Comparison of ENCODE assay signal across 22 cellular contexts in genomic region chr7:37826825-37827224, GRCh38. TPM values are rescaled to one million over a fixed set of nuclear protein-coding genes. Genes with fewer than 3 reads are reported as not detected.
DNase-seq lines count a peak whose midpoint lies in the region; ATAC-seq and TF ChIP-seq lines count a peak whose summit lies in the region.
"Had no signal": no experiment of that assay in that cellular context is flagged by ENCODE, and none has a peak within 500 bp of the region (broad histone marks: within the 10 kb centered on the region; RNA-seq: fewer than 3 reads in every experiment).

No MANE protein-coding gene starts in this region.

- H3K9me3 ChIP-seq in endodermal cell (ENCODE audit: control insufficient read depth, low read length) (no peaks in the 10 kb centered on the region), breast epithelium (no peaks in the 10 kb centered on the region)
- H3K9me3 ChIP-seq: sigmoid colon, upper lobe of left lung had no signal

- H3K4me1 Mint-ChIP-seq in natural killer cell treated with Interleukin-12 subunit alpha and Interleukin-12 subunit beta and Interleukin-15 and Interleukin-18, amount 100 ng/mL, for 72 hours (ENCODE audit: low read depth in 2 of 2) = peaks cover 24 to 26% of the 10 kb centered on the region in 2 donors
- H3K4me1 Mint-ChIP-seq in endothelial cell (ENCODE audit: unreplicated experiment) (peaks cover 4% of the 10 kb centered on the region), endodermal cell (no peaks in the 10 kb centered on the region)

- H3K27ac Mint-ChIP-seq in natural killer cell treated with Interleukin-12 subunit alpha and Interleukin-12 subunit beta and Interleukin-15 and Interleukin-18, amount 100 ng/mL, for 72 hours = peak overlapping the region; percentile 2 to 3
- H3K27ac Mint-ChIP-seq in endothelial cell (ENCODE audit: unreplicated experiment) (no peak overlapping the region), endodermal cell (no peak overlapping the region)

- no peak overlapping the region for H3K4me3 ChIP-seq in endodermal cell (ENCODE audit: low read length)
- H3K4me3 ChIP-seq in breast epithelium = no peak overlapping the region
- H3K4me3 ChIP-seq: sigmoid colon, upper lobe of left lung had no signal

- in situ Hi-C loops in GM13976 (cut with MboI; ENCODE audit: low sequenced_read_pairs, unreplicated experiment) = loop anchor here (25.0 kb wide), 3 partner anchors 190 to 615 kb away; no protein-coding TSS in a partner anchor

- H3K4me3 Mint-ChIP-seq in natural killer cell treated with Interleukin-12 subunit alpha and Interleukin-12 subunit beta and Interleukin-15 and Interleukin-18, amount 100 ng/mL, for 72 hours = peak overlapping the region; percentile 39
- H3K4me3 Mint-ChIP-seq in endothelial cell (ENCODE audit: unreplicated experiment) = no peak overlapping the region
- H3K4me3 Mint-ChIP-seq in endodermal cell = no peak overlapping the region

- H3K4me1 ChIP-seq in endodermal cell (ENCODE audit: control insufficient read depth, insufficient read depth, low read length) (no peaks in the 10 kb centered on the region), breast epithelium (no peaks in the 10 kb centered on the region)
- H3K4me1 ChIP-seq: sigmoid colon had no signal

- H3K27ac ChIP-seq in endodermal cell (ENCODE audit: low read depth, low read length) (no peak overlapping the region), breast epithelium (no peak overlapping the region)
- H3K27ac ChIP-seq: sigmoid colon, upper lobe of left lung had no signal

- no peaks in the 10 kb centered on the region for H3K36me3 Mint-ChIP-seq in natural killer cell treated with Interleukin-12 subunit alpha and Interleukin-12 subunit beta and Interleukin-15 and Interleukin-18, amount 100 ng/mL, for 72 hours
- H3K36me3 Mint-ChIP-seq in endothelial cell (ENCODE audit: low read depth, unreplicated experiment) = no peaks in the 10 kb centered on the region
- no peaks in the 10 kb centered on the region for H3K36me3 Mint-ChIP-seq in endodermal cell (ENCODE audit: low read depth)

- intact Hi-C loops in breast epithelium (cut with DNase I; ENCODE audit: low total_unique reads) = no loop called here

- ATAC-seq in GM19463 (IDR thresholded peaks at IDR 0.05; ENCODE audit: unreplicated experiment) (peak; percentile 50), HG03457 (IDR thresholded peaks at IDR 0.05; ENCODE audit: unreplicated experiment) (peak; percentile 58)
- peak; percentile 53 to 63 for ATAC-seq in natural killer cell treated with Interleukin-12 subunit alpha and Interleukin-12 subunit beta and Interleukin-15 and Interleukin-18, amount 100 ng/mL, for 72 hours

- H3K36me3 ChIP-seq in endodermal cell (ENCODE audit: control insufficient read depth, insufficient read depth, low read length) = no peaks in the 10 kb centered on the region
- no peaks in the 10 kb centered on the region for H3K36me3 ChIP-seq in breast epithelium
- H3K36me3 ChIP-seq: sigmoid colon, upper lobe of left lung had no signal

- no peak for TF ChIP-seq POLR2A in breast epithelium (IDR thresholded peaks at IDR 0.05)

- H3K27me3 ChIP-seq in endodermal cell (ENCODE audit: control insufficient read depth, insufficient read depth, low read length, poor library complexity, severe bottlenecking) (no peaks in the 10 kb centered on the region), breast epithelium (peaks cover 0 to 4% of the 10 kb centered on the region in 2 donors)
- H3K27me3 ChIP-seq: sigmoid colon, upper lobe of left lung had no signal

- H3K9ac ChIP-seq in endodermal cell (ENCODE audit: extremely low read depth, low read length, poor library complexity, severe bottlenecking) = no peak overlapping the region

- no peaks in the 10 kb centered on the region for H3K27me3 Mint-ChIP-seq in natural killer cell treated with Interleukin-12 subunit alpha and Interleukin-12 subunit beta and Interleukin-15 and Interleukin-18, amount 100 ng/mL, for 72 hours
- H3K27me3 Mint-ChIP-seq in endothelial cell (ENCODE audit: unreplicated experiment) (no peaks in the 10 kb centered on the region), endodermal cell (ENCODE audit: insufficient read depth) (no peaks in the 10 kb centered on the region)

- no peak for TF ChIP-seq CTCF in GM13976 (IDR thresholded peaks at IDR 0.05; ENCODE audit: borderline replicate concordance, control extremely low read depth, extremely low read depth, insufficient read depth, missing control alignments)
- TF ChIP-seq CTCF in endothelial cell (IDR thresholded peaks at IDR 0.05; ENCODE audit: unreplicated experiment) = no peak
- TF ChIP-seq CTCF in endodermal cell (conservative IDR thresholded peaks at IDR 0.05) = no peak
- TF ChIP-seq CTCF in breast epithelium (IDR thresholded peaks at IDR 0.05) = no peak

- DNase-seq in GM13976 (ENCODE audit: low spot score) (peak; percentile 18), cerebellar cortex (ENCODE audit: low spot score) (no peak), endothelial cell (ENCODE audit: low spot score) (no peak), endodermal cell (no peak), breast epithelium (ENCODE audit: low spot score in 2 of 2) (no peak)
- no peak for DNase-seq in natural killer cell treated with Interleukin-12 subunit alpha and Interleukin-12 subunit beta and Interleukin-15 and Interleukin-18, amount 100 ng/mL, for 72 hours (ENCODE audit: low spot score)
- DNase-seq: activated CD4-positive, alpha-beta T cell treated with anti-CD3 and anti-CD28 coated beads for 48 hours; activated T-cell treated with anti-CD3 and anti-CD28 coated beads, Interleukin-2, amount 50 U/mL, for 1 hour; AML-193; cerebellar nuclear complex; foreskin melanocyte; Karpas-422; NCI-H1436 treated with DMSO at 0.1 percent for 48 hours; NCI-H2227 treated with DMSO at 0.1 percent for 48 hours; SHP77; sigmoid colon; stimulated activated CD4-positive, alpha-beta T cell treated with anti-CD3 and anti-CD28 coated beads, Interleukin-2, amount 100 ng/mL, for 48 hours; upper lobe of left lung had no signal

- H3K9me3 Mint-ChIP-seq in natural killer cell treated with Interleukin-12 subunit alpha and Interleukin-12 subunit beta and Interleukin-15 and Interleukin-18, amount 100 ng/mL, for 72 hours = no peaks in the 10 kb centered on the region
- H3K9me3 Mint-ChIP-seq in endothelial cell (ENCODE audit: unreplicated experiment) = no peaks in the 10 kb centered on the region
- H3K9me3 Mint-ChIP-seq in endodermal cell = no peaks in the 10 kb centered on the region

- WGBS in endodermal cell (ENCODE audit: insufficient coverage in 1 of 2, insufficient read length in 1 of 2), 2 experiments = 78 to 82% methylated on average over 4 of the region's 4 CpGs

RNA-seq across cellular contexts. Expression of gene NME8, which starts 21.6 kb away (rescaled TPM):
- not detected for total RNA-seq in natural killer cell treated with Interleukin-12 subunit alpha and Interleukin-12 subunit beta and Interleukin-15 and Interleukin-18, amount 100 ng/mL, for 72 hours
- total RNA-seq in endothelial cell (ENCODE audit: unreplicated experiment) = not detected
- 1 to 10 TPM; 2.3 to 9.2 TPM for total RNA-seq in endodermal cell
- polyA plus RNA-seq in endodermal cell (2013, experiment 1 of 2) = not detected
- polyA plus RNA-seq in endodermal cell (2013, experiment 2 of 2) = not detected
- not detected for total RNA-seq in breast epithelium
- total RNA-seq: lung microvascular endothelial cell; T-helper 2 cell treated with Interferon-gamma antibody and Interleukin-4, amounts not matched to agents 100 ng/mL and 5 ng/mL, for 36 hours had no signal
- polyA plus RNA-seq: sigmoid colon had no signal

Comparison
In these comparisons a context has a peak if more than half of its experiments do, and no peak if none do; other contexts are left out.
1. H3K27ac Mint-ChIP-seq: peak in natural killer cell treated with Interleukin-12 subunit alpha and Interleukin-12 subunit beta and Interleukin-15 and Interleukin-18, amount 100 ng/mL, for 72 hours (2 of 2); none in endothelial cell (single experiment) and endodermal cell (single experiment).
2. Peak in every context shown above with its lines, with median percentiles within 50 percentile points of each other: ATAC-seq.